Comparison of ENCODE assay signal across 15 cellular contexts in genomic region chr19:33344210-33344609, GRCh38. TPM values are rescaled to one million over a fixed set of nuclear protein-coding genes. Genes with fewer than 3 reads are reported as not detected.
A peak's percentile ranks its signal among the peaks of the same experiment; 100 is the strongest.
DNase-seq lines count a peak whose midpoint lies in the region; ATAC-seq and TF ChIP-seq lines count a peak whose summit lies in the region.
"Had no signal": no experiment of that assay in that cellular context is flagged by ENCODE, and none has a peak within 500 bp of the region (broad histone marks: within the 10 kb centered on the region; RNA-seq: fewer than 3 reads in every experiment).

No MANE protein-coding gene starts in this region.

- H3K27ac ChIP-seq in heart right ventricle (no peak overlapping the region), left ventricle myocardium inferior (replicated peaks) (no peak overlapping the region), mammary epithelial cell (ENCODE audit: insufficient read depth, low read depth, low read length) (no peak overlapping the region)
- H3K27ac ChIP-seq: Peyer's patch had no signal

- DNase-seq in heart right ventricle: peak in 1 of 2 donors; percentile 32
- no peak for DNase-seq in left ventricle myocardium inferior
- DNase-seq in fibroblast of mammary gland (ENCODE audit: low read depth): peak; percentile 47
- DNase-seq in midbrain (lab: John Stamatoyannopoulos, UW): peak; percentile 20
- DNase-seq in mammary epithelial cell: no peak
- no peak for DNase-seq in DMS 273 treated with DMSO at 0.1 percent for 48 hours (lab: John Stamatoyannopoulos, UW)
- DNase-seq: activated CD4-positive, CD25-positive, alpha-beta regulatory T cell; activated naive CD4-positive, alpha-beta T cell treated with anti-CD3 and anti-CD28 coated beads for 36 hours; effector memory CD4-positive, alpha-beta T cell; IMR-90; NCI-H1092; Peyer's patch had no signal

- H3K9me3 ChIP-seq in heart right ventricle (no peaks in the 10 kb centered on the region), left ventricle myocardium inferior (replicated peaks) (no peaks in the 10 kb centered on the region), mammary epithelial cell (replicated peaks; ENCODE audit: insufficient read depth, low read length) (no peaks in the 10 kb centered on the region)
- H3K9me3 ChIP-seq: Peyer's patch had no signal

- no peak overlapping the region for H2AFZ ChIP-seq in mammary epithelial cell (ENCODE audit: low read depth, low read length)

- H3K27me3 ChIP-seq in heart right ventricle (peaks cover 0 to 56% (median 18%) of the 10 kb centered on the region in 7 donors), left ventricle myocardium inferior (ENCODE audit: low read depth) (peaks cover 76% of the 10 kb centered on the region), mammary epithelial cell (ENCODE audit: insufficient read depth, low read length) (no peaks in the 10 kb centered on the region)
- H3K27me3 ChIP-seq: Peyer's patch had no signal

- no peaks in the 10 kb centered on the region for H4K20me1 ChIP-seq in mammary epithelial cell (ENCODE audit: insufficient read depth, low read length)

- dilution Hi-C loops in mammary epithelial cell (cut with HindIII; ENCODE audit: low sequenced_read_pairs): no loop called here

- WGBS in heart right ventricle, 2 donors: 15 to 20% methylated on average over 9 of the region's 9 CpGs
- 9% methylated on average over 9 of the region's 9 CpGs for WGBS in mammary epithelial cell (ENCODE audit: low coverage, missing lambda C conversion rate)

- H3K36me3 ChIP-seq in heart right ventricle: no peaks in the 10 kb centered on the region
- H3K36me3 ChIP-seq in left ventricle myocardium inferior: no peaks in the 10 kb centered on the region
- H3K36me3 ChIP-seq in mammary epithelial cell (ENCODE audit: insufficient read depth, low read length): no peaks in the 10 kb centered on the region
- H3K36me3 ChIP-seq: Peyer's patch had no signal

- H3K4me1 ChIP-seq in heart right ventricle (peaks cover 0 to 11% (median 3%) of the 10 kb centered on the region in 9 donors), left ventricle myocardium inferior (peaks cover 10% of the 10 kb centered on the region), mammary epithelial cell (ENCODE audit: insufficient read depth, low read length) (peaks cover 4% of the 10 kb centered on the region)
- H3K4me1 ChIP-seq: Peyer's patch had no signal

- no peaks in the 10 kb centered on the region for H3K79me2 ChIP-seq in mammary epithelial cell (ENCODE audit: insufficient read depth, low read length)

- H3K4me2 ChIP-seq in mammary epithelial cell (ENCODE audit: insufficient read depth, low read depth, low read length): no peak overlapping the region

- H3K9ac ChIP-seq in mammary epithelial cell (ENCODE audit: insufficient read depth, low read length): no peak overlapping the region

- in situ Hi-C loops in mammary epithelial cell (cut with MboI; ENCODE audit: low sequenced_read_pairs in 2 of 2): no loop called here

- CTCF ChIA-PET in mammary epithelial cell (lab: Charles Lee; ENCODE audit: low non-redundant PET): no interaction called here

- no peak for TF ChIP-seq CTCF in heart right ventricle (IDR thresholded peaks at IDR 0.05)
- TF ChIP-seq CTCF in left ventricle myocardium inferior (IDR thresholded peaks at IDR 0.05; ENCODE audit: borderline replicate concordance): no peak
- no peak for TF ChIP-seq CTCF in fibroblast of mammary gland (conservative IDR thresholded peaks at IDR 0.05; ENCODE audit: control insufficient read depth, insufficient read depth, low read depth, low read length)
- TF ChIP-seq CTCF in mammary epithelial cell (conservative IDR thresholded peaks at IDR 0.05 in 1 of 2, IDR thresholded peaks at IDR 0.05 in 1 of 2; ENCODE audit: extremely low read depth in 1 of 2, insufficient read depth in 1 of 2, low read depth in 1 of 2, low read length in 2 of 2): no peak

- ATAC-seq in heart right ventricle: peak in 6 of 8 donors; percentile 46 to 79 (median 67)
- no peak for ATAC-seq in GM19467 (IDR thresholded peaks at IDR 0.05; ENCODE audit: unreplicated experiment)
- ATAC-seq in HG02678 (IDR thresholded peaks at IDR 0.05; ENCODE audit: unreplicated experiment): no peak

- H3K4me3 ChIP-seq in heart right ventricle (peak overlapping the region in 1 of 10 donors; percentile 3), left ventricle myocardium inferior (no peak overlapping the region), fibroblast of mammary gland (ENCODE audit: control insufficient read depth, low read depth, low read length) (no peak overlapping the region), mammary epithelial cell (replicated peaks in 1 of 3; ENCODE audit: insufficient read depth in 1 of 3, low read depth in 2 of 3, low read length in 3 of 3) (no peak overlapping the region)
- H3K4me3 ChIP-seq: Peyer's patch, skin epidermis had no signal

- BruUV-seq in mammary epithelial cell (replicated peaks; lab: Mats Ljungman, UMichigan): no TSS peak

- intact Hi-C loops in heart right ventricle (cut with DNase I): no loop called here
- intact Hi-C loops in left ventricle myocardium inferior (cut with micrococcal nuclease): no loop called here
- intact Hi-C loops in mammary epithelial cell (cut with micrococcal nuclease): no loop called here

RNA-seq across cellular contexts. Expression of gene CEBPG, which starts 29.3 kb away (rescaled TPM):
- total RNA-seq in heart right ventricle (10 to 100 TPM; 10.4 to 19.4 (median 13.4) TPM), left ventricle myocardium inferior (13.0 TPM), mammary epithelial cell (10 to 100 TPM; 39.5 to 50.0 TPM)
- polyA plus RNA-seq in heart right ventricle (10 to 100 TPM; 15.0 to 22.2 TPM), mammary epithelial cell (18.8 TPM)
- 7.5 TPM for polyA minus RNA-seq in mammary epithelial cell

RNA-seq across cellular contexts. Expression of gene CEBPA, which starts 41.9 kb away (rescaled TPM):
- total RNA-seq in heart right ventricle (1 to 10 TPM in 8 of 10 donors, under 1 TPM in 2; 0.71 to 7.7 (median 2.8) TPM), left ventricle myocardium inferior (1.7 TPM), mammary epithelial cell (1 to 10 TPM; 2.8 to 3.3 TPM)
- polyA plus RNA-seq in heart right ventricle (1 to 10 TPM; 3.4 to 4.4 TPM), mammary epithelial cell (1.1 TPM)
- polyA minus RNA-seq in mammary epithelial cell: 0.47 TPM

Comparison
In these comparisons a context has a peak if more than half of its experiments do, and no peak if none do; other contexts are left out.
1. ATAC-seq: peak in heart right ventricle (6 of 8); none in GM19467 (single experiment) and HG02678 (single experiment).
2. DNase-seq: peak in fibroblast of mammary gland (single experiment) and midbrain (single experiment); none in left ventricle myocardium inferior (single experiment), mammary epithelial cell (single experiment) and DMS 273 treated with DMSO at 0.1 percent for 48 hours (single experiment).